ENCODE assay signal across 12 cellular contexts in the genomic region with DNA sequence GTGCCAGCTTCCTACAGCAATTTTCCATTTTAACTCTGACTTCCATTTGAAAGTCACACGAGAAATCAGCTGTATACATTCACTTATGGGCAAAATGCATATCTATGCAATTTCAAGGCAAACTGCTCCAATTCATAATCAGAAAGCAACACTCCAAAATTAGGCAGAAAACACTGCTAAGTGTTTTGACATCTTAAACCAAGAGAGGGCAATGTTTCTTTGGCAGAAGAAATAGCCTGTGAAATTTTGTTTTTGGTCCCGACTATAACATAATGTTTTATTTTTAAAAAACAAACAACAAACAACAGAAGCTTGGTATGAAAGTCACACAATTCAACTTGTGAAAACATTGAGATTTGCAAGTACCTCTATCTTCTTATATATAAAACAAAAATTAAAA. TPM values are rescaled to one million over a fixed set of nuclear protein-coding genes. Genes with fewer than 3 reads are reported as not detected.
A peak's percentile ranks its signal among the peaks of the same experiment; 100 is the strongest.
DNase-seq lines count a peak whose midpoint lies in the region; ATAC-seq and TF ChIP-seq lines count a peak whose summit lies in the region.
"Had no signal": no experiment of that assay in that cellular context is flagged by ENCODE, and none has a peak within 500 bp of the region (broad histone marks: within the 10 kb centered on the region; RNA-seq: fewer than 3 reads in every experiment).

No MANE protein-coding gene starts in this region.

- H3K27ac Mint-ChIP-seq in mesothelial cell of epicardium (peak overlapping the region; percentile 55), Calu3 (ENCODE audit: unreplicated experiment) (no peak overlapping the region)
- H3K27ac Mint-ChIP-seq: stimulated activated naive CD8-positive, alpha-beta T cell treated with anti-CD3 and anti-CD28 coated beads, Interleukin-15, amount 100 ng/mL, for 72 hours had no signal

- H3K27ac ChIP-seq in coronary artery = no peak overlapping the region
- H3K27ac ChIP-seq: prostate gland had no signal

- POLR2A ChIA-PET in GM10248 (lab: Yijun Ruan, JAX) = no interaction called here

- DNase-seq in GM10248 (ENCODE audit: extremely low spot score) (no peak), LNCaP clone FGC (ENCODE audit: low read depth) (no peak), cardiac fibroblast (ENCODE audit: low read depth in 2 of 2) (peak in 1 of 2 donors; percentile 21), mesothelial cell of epicardium (ENCODE audit: low spot score in 2 of 2, unreplicated experiment in 2 of 2) (no peak), coronary artery (ENCODE audit: low spot score) (no peak), ACHN (no peak), Calu3 (no peak)
- DNase-seq: activated CD4-positive, alpha-beta T cell treated with anti-CD3 and anti-CD28 coated beads, Interleukin-2, amount 50 U/mL, for 1 hour; stimulated activated naive CD8-positive, alpha-beta T cell treated with anti-CD3 and anti-CD28 coated beads, Interleukin-15, amount 100 ng/mL, for 72 hours; T-helper 9 cell had no signal

- BruUV-seq in Calu3 (replicated peaks; lab: Mats Ljungman, UMichigan) = no TSS peak

- H3K4me1 Mint-ChIP-seq in mesothelial cell of epicardium = peaks cover 56% of the 10 kb centered on the region
- H3K4me1 Mint-ChIP-seq in Calu3 (ENCODE audit: low read depth, unreplicated experiment) = no peaks in the 10 kb centered on the region
- H3K4me1 Mint-ChIP-seq: stimulated activated naive CD8-positive, alpha-beta T cell treated with anti-CD3 and anti-CD28 coated beads, Interleukin-15, amount 100 ng/mL, for 72 hours had no signal

- H3K4me3 ChIP-seq in LNCaP clone FGC (ENCODE audit: low read depth, low read length) = no peak overlapping the region
- no peak overlapping the region for H3K4me3 ChIP-seq in cardiac fibroblast (replicated peaks in 1 of 2; ENCODE audit: low read depth in 2 of 2, low read length in 2 of 2)
- H3K4me3 ChIP-seq in coronary artery = no peak overlapping the region
- H3K4me3 ChIP-seq: prostate gland had no signal

- intact Hi-C loops in Calu3 (cut with micrococcal nuclease; ENCODE audit: unreplicated experiment) = no loop called here

- H3K9me3 Mint-ChIP-seq in mesothelial cell of epicardium (peaks cover 15% of the 10 kb centered on the region), Calu3 (ENCODE audit: low read depth, unreplicated experiment) (no peaks in the 10 kb centered on the region)

- in situ Hi-C loops in ACHN (cut with HindIII; ENCODE audit: low pct_ligation_motif_present, low pct_unique_long_range_greater_than_20kb, low sequenced_read_pairs) = no loop called here

- peaks cover 32% of the 10 kb centered on the region for H3K36me3 Mint-ChIP-seq in mesothelial cell of epicardium
- no peaks in the 10 kb centered on the region for H3K36me3 Mint-ChIP-seq in Calu3 (ENCODE audit: insufficient read depth, unreplicated experiment)

- H3K4me3 Mint-ChIP-seq in mesothelial cell of epicardium (no peak overlapping the region), Calu3 (ENCODE audit: low read depth, unreplicated experiment) (no peak overlapping the region)
- H3K4me3 Mint-ChIP-seq: stimulated activated naive CD8-positive, alpha-beta T cell treated with anti-CD3 and anti-CD28 coated beads, Interleukin-15, amount 100 ng/mL, for 72 hours had no signal

- H3K27me3 Mint-ChIP-seq in mesothelial cell of epicardium (ENCODE audit: low read depth) (no peaks in the 10 kb centered on the region), Calu3 (ENCODE audit: unreplicated experiment) (no peaks in the 10 kb centered on the region)

- CTCF ChIA-PET in GM10248 (lab: Yijun Ruan, JAX) = interaction anchor here (0.7 to 11.9 kb wide), 13 partner anchors 9 to 458 kb away, joined by 3 to 195 read pairs (median 4); partner anchors contain the start of gene GOLIM4
- CTCF ChIA-PET in Calu3 (lab: Charles Lee) = interaction anchor here (1.2 kb wide), 1 partner anchor 42 kb away, joined by 4 read pairs; no protein-coding TSS in a partner anchor

- peak; percentile 30 for TF ChIP-seq CTCF in GM10248 (IDR thresholded peaks at IDR 0.05; ENCODE audit: control extremely low read depth, extremely low read depth, low read depth, missing control alignments)
- TF ChIP-seq CTCF in LNCaP clone FGC (IDR thresholded peaks at IDR 0.05; ENCODE audit: control insufficient read depth, extremely low read depth, insufficient read depth) = peak; percentile 52
- peak; percentile 23 for TF ChIP-seq CTCF in cardiac fibroblast (IDR thresholded peaks at IDR 0.05; ENCODE audit: low read depth, low read length)
- TF ChIP-seq CTCF in mesothelial cell of epicardium (IDR thresholded peaks at IDR 0.05; ENCODE audit: unreplicated experiment) = no peak
- TF ChIP-seq CTCF in coronary artery (IDR thresholded peaks at IDR 0.05) = no peak
- no peak for TF ChIP-seq CTCF in Calu3 (IDR thresholded peaks at IDR 0.05; ENCODE audit: unreplicated experiment)

- ATAC-seq in GM18498 (IDR thresholded peaks at IDR 0.05; ENCODE audit: unreplicated experiment) = no peak
- ATAC-seq: stimulated activated naive CD8-positive, alpha-beta T cell treated with anti-CD3 and anti-CD28 coated beads, Interleukin-15, amount 100 ng/mL, for 72 hours had no signal

RNA-seq across cellular contexts. Expression of gene GOLIM4, which starts 42.6 kb away (rescaled TPM):
- total RNA-seq in mesothelial cell of epicardium (88.0 to 93.7 TPM (median 90.7 TPM) in 3 replicates), Calu3 (2022) (46.5 and 53.8 TPM in 2 replicates)

Comparison
In these comparisons a context has a peak if more than half of its experiments do, and no peak if none do; other contexts are left out.
1. CTCF ChIP-seq: peak in GM10248 (single experiment), LNCaP clone FGC (single experiment) and cardiac fibroblast (single experiment); none in mesothelial cell of epicardium (single experiment), coronary artery (single experiment) and Calu3 (single experiment).